In genomic region chr7:116167177-116167576, GRCh38 we compare ENCODE assay signal across 12 cellular contexts. TPM values are rescaled to one million over a fixed set of nuclear protein-coding genes. Genes with fewer than 3 reads are reported as not detected.
DNase-seq lines count a peak whose midpoint lies in the region; ATAC-seq and TF ChIP-seq lines count a peak whose summit lies in the region.
"Had no signal": no experiment of that assay in that cellular context is flagged by ENCODE, and none has a peak within 500 bp of the region (broad histone marks: within the 10 kb centered on the region; RNA-seq: fewer than 3 reads in every experiment).

No MANE protein-coding gene starts in this region.

- no peak for TF ChIP-seq CTCF in natural killer cell (IDR thresholded peaks at IDR 0.05)
- TF ChIP-seq CTCF in osteocyte (IDR thresholded peaks at IDR 0.05): no peak

- H3K27me3 Mint-ChIP-seq in natural killer cell (ENCODE audit: low read depth in 2 of 2): peaks cover 14% of the 10 kb centered on the region in 2 donors
- no peaks in the 10 kb centered on the region for H3K27me3 Mint-ChIP-seq in osteocyte (ENCODE audit: unreplicated experiment)

- H3K9me3 Mint-ChIP-seq in natural killer cell: no peaks in the 10 kb centered on the region
- no peaks in the 10 kb centered on the region for H3K9me3 Mint-ChIP-seq in osteocyte (ENCODE audit: unreplicated experiment)

- peak; percentile 39 for DNase-seq in activated CD4-positive, alpha-beta T cell treated with anti-CD3 and anti-CD28 coated beads for 48 hours
- DNase-seq in activated CD4-positive, alpha-beta T cell treated with anti-CD3 and anti-CD28 coated beads, Interleukin-2, amount 50 U/mL, for 1 hour: no peak
- DNase-seq in Jurkat, Clone E6-1 (ENCODE audit: low read depth, low spot score): peak; percentile 39
- DNase-seq in activated CD4-positive, alpha-beta T cell treated with anti-CD3 and anti-CD28 coated beads, Interleukin-2, amount 50 U/mL, for 48 hours: peak; percentile 18 to 34
- DNase-seq in natural killer cell: no peak
- no peak for DNase-seq in NCI-H2081 treated with DMSO at 0.1 percent for 48 hours (lab: John Stamatoyannopoulos, UW)
- DNase-seq in osteocyte (ENCODE audit: extremely low spot score, unreplicated experiment): no peak
- DNase-seq: central memory CD4-positive, alpha-beta T cell; NCI-H1436; stomach had no signal

- peaks cover 0 to 5% of the 10 kb centered on the region in 2 donors for H3K4me1 Mint-ChIP-seq in natural killer cell
- peaks cover 28% of the 10 kb centered on the region for H3K4me1 Mint-ChIP-seq in osteocyte (ENCODE audit: unreplicated experiment)

- no peaks in the 10 kb centered on the region for H3K36me3 Mint-ChIP-seq in natural killer cell
- H3K36me3 Mint-ChIP-seq in osteocyte (ENCODE audit: unreplicated experiment): no peaks in the 10 kb centered on the region

- H3K4me3 Mint-ChIP-seq in natural killer cell (no peak overlapping the region), osteocyte (ENCODE audit: unreplicated experiment) (no peak overlapping the region)

- intact Hi-C loops in natural killer cell (cut with micrococcal nuclease): no loop called here

- ATAC-seq in natural killer cell (peak in 2 of 3 donors; percentile 48 to 58), GM21526 (IDR thresholded peaks at IDR 0.05; ENCODE audit: low FRiP score, unreplicated experiment) (no peak)
- ATAC-seq: Right ventricle myocardium inferior had no signal

- no peak overlapping the region for H3K4me3 ChIP-seq in Jurkat, Clone E6-1 (ENCODE audit: low read length)
- H3K4me3 ChIP-seq: stomach had no signal

- H3K27ac Mint-ChIP-seq in natural killer cell (no peak overlapping the region), osteocyte (ENCODE audit: unreplicated experiment) (no peak overlapping the region)

RNA-seq across cellular contexts. Expression of gene TES, which starts 43.2 kb away (rescaled TPM):
- polyA plus RNA-seq in Jurkat, Clone E6-1 (2012; ENCODE audit: insufficient read depth, insufficient read length): not detected
- 100 to 1,000 TPM; 220 to 269 (median 227) TPM for total RNA-seq in natural killer cell
- total RNA-seq in osteocyte: 228 and 232 TPM in 2 replicates

Comparison
In these comparisons a context has a peak if more than half of its experiments do, and no peak if none do; other contexts are left out.
1. DNase-seq: peak in activated CD4-positive, alpha-beta T cell treated with anti-CD3 and anti-CD28 coated beads for 48 hours (single experiment), Jurkat, Clone E6-1 (single experiment) and activated CD4-positive, alpha-beta T cell treated with anti-CD3 and anti-CD28 coated beads, Interleukin-2, amount 50 U/mL, for 48 hours (2 of 2); none in activated CD4-positive, alpha-beta T cell treated with anti-CD3 and anti-CD28 coated beads, Interleukin-2, amount 50 U/mL, for 1 hour (single experiment), natural killer cell (single experiment), NCI-H2081 treated with DMSO at 0.1 percent for 48 hours (single experiment) and osteocyte (single experiment).